9 cellular contexts compared by ENCODE assay signal in the genomic region with DNA sequence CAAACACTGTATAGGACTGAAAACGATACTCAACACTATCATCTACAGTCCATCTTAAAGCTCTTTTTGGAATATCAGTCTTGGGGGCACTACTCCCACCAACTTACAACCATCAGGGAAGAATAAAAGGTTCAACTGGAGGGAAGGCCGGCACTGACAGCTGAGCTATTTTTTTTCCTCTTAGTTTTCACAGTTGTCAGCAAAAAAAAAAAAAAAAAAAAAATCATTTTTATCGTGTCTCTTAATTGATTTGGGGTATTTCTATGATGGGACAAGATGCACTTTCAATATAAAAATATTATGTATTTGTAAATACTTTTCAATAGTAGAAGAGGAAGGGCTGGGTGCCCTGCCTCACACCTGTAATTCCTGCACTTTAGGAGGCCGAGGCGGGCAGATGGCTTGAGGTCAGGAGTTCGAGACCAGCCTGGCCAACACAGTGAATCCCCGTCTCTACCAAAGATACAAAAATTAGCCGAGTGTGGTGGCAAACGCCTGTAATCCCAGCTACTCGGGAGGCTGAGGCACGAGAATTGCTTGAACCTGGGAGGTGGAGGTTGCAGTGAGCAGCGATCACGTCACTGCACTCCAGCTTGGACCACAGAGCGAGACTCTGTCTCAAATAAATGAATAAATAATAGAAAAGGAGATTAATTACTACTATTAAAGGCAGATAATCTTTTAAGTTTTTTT. TPM values are rescaled to one million over a fixed set of nuclear protein-coding genes. Genes with fewer than 3 reads are reported as not detected.
DNase-seq lines count a peak whose midpoint lies in the region; ATAC-seq and TF ChIP-seq lines count a peak whose summit lies in the region.
"Had no signal": no experiment of that assay in that cellular context is flagged by ENCODE, and none has a peak within 500 bp of the region (broad histone marks: within the 10 kb centered on the region; RNA-seq: fewer than 3 reads in every experiment).

No MANE protein-coding gene starts in this region.

- DNase-seq in CD4-positive, alpha-beta T cell = no peak
- DNase-seq in adipocyte (ENCODE audit: low read depth) (no peak), mesothelial cell of epicardium (ENCODE audit: low spot score in 2 of 2, unreplicated experiment in 2 of 2) (no peak), DMS79 treated with DMSO at 0.1 percent for 48 hours (lab: John Stamatoyannopoulos, UW) (no peak), HK-2 (ENCODE audit: unreplicated experiment) (no peak), NCI-H187 (lab: John Stamatoyannopoulos, UW) (no peak)
- DNase-seq in stimulated activated naive CD4-positive, alpha-beta T cell treated with Interleukin-2 at 50 U/mL for 16 hours (lab: John Stamatoyannopoulos, UW) = no peak
- DNase-seq: MV-4-11 had no signal

- TF ChIP-seq CTCF in CD4-positive, alpha-beta T cell (IDR thresholded peaks at IDR 0.05) = no peak
- TF ChIP-seq CTCF in KMS-11 (conservative IDR thresholded peaks at IDR 0.05; ENCODE audit: low read depth, low read length) (no peak), mesothelial cell of epicardium (IDR thresholded peaks at IDR 0.05; ENCODE audit: unreplicated experiment) (peak; percentile 8)

- no peak for ATAC-seq in CD4-positive, alpha-beta T cell (ENCODE audit: poor library complexity)

- H3K9ac ChIP-seq in KMS-11 = peak overlapping the region; percentile 78; the same call in 1 of the 2 replicates
- peak overlapping the region; percentile 91 for H3K9ac ChIP-seq in adipocyte (ENCODE audit: low read length)

- peaks cover 60% of the 10 kb centered on the region for H3K4me1 Mint-ChIP-seq in CD4-positive, alpha-beta T cell (ENCODE audit: low read depth)
- peaks cover 47% of the 10 kb centered on the region for H3K4me1 Mint-ChIP-seq in mesothelial cell of epicardium

- intact Hi-C loops in CD4-positive, alpha-beta T cell (cut with DNase I, micrococcal nuclease) = loop anchor here (10.0 kb wide), 2 partner anchors 62 to 742 kb away; partner anchors contain the start of gene CCDC34 (in 1 of the 2)

- no peaks in the 10 kb centered on the region for H3K27me3 ChIP-seq in CD4-positive, alpha-beta T cell (ENCODE audit: control insufficient read depth, insufficient read depth, low read length)
- H3K27me3 ChIP-seq in KMS-11 (ENCODE audit: insufficient read depth, low read depth) (no peaks in the 10 kb centered on the region), adipocyte (replicated peaks; ENCODE audit: control insufficient read depth, insufficient read depth, low read length) (no peaks in the 10 kb centered on the region)

- H3K36me3 ChIP-seq in KMS-11 (ENCODE audit: insufficient read depth) (no peaks in the 10 kb centered on the region), adipocyte (ENCODE audit: control insufficient read depth, insufficient read depth, low read length, severe bottlenecking) (no peaks in the 10 kb centered on the region)

- H3K27ac Mint-ChIP-seq in CD4-positive, alpha-beta T cell = peak overlapping the region; percentile 98
- H3K27ac Mint-ChIP-seq in mesothelial cell of epicardium = peak overlapping the region; percentile 84

- no peaks in the 10 kb centered on the region for H3K9me3 ChIP-seq in CD4-positive, alpha-beta T cell (ENCODE audit: control insufficient read depth, low read length)
- H3K9me3 ChIP-seq in adipocyte (ENCODE audit: control insufficient read depth, low read length) = no peaks in the 10 kb centered on the region

- no peak overlapping the region for H2AFZ ChIP-seq in KMS-11 (ENCODE audit: low read depth)

- no peaks in the 10 kb centered on the region for H3K27me3 Mint-ChIP-seq in CD4-positive, alpha-beta T cell
- H3K27me3 Mint-ChIP-seq in mesothelial cell of epicardium (ENCODE audit: low read depth) = no peaks in the 10 kb centered on the region

- peak overlapping the region; percentile 79 for H3K4me2 ChIP-seq in KMS-11

- H3K36me3 Mint-ChIP-seq in CD4-positive, alpha-beta T cell (ENCODE audit: low read depth) = peaks cover 27% of the 10 kb centered on the region
- no peaks in the 10 kb centered on the region for H3K36me3 Mint-ChIP-seq in mesothelial cell of epicardium

- peak overlapping the region; percentile 98 for H3K4me3 Mint-ChIP-seq in CD4-positive, alpha-beta T cell
- peak overlapping the region; percentile 97 for H3K4me3 Mint-ChIP-seq in mesothelial cell of epicardium

- H3K4me1 ChIP-seq in KMS-11 (ENCODE audit: low read depth, poor library complexity, severe bottlenecking) (peaks cover 48% of the 10 kb centered on the region), adipocyte (ENCODE audit: control insufficient read depth, insufficient read depth, low read length) (peaks cover 23% of the 10 kb centered on the region)

- H4K20me1 ChIP-seq in KMS-11 (ENCODE audit: insufficient read depth) = no peaks in the 10 kb centered on the region

- POLR2A ChIA-PET in CD4-positive, alpha-beta T cell (lab: Charles Lee) = no interaction called here

- H3K4me3 ChIP-seq in KMS-11 (IDR thresholded peaks at IDR 0.05; ENCODE audit: insufficient read depth, low read depth, low read length) = no peak overlapping the region
- H3K4me3 ChIP-seq in adipocyte (ENCODE audit: low read length) = peak overlapping the region; percentile 94

- peaks cover 76% of the 10 kb centered on the region for H3K79me2 ChIP-seq in KMS-11 (ENCODE audit: insufficient read depth, low read depth)

- no peaks in the 10 kb centered on the region for H3K9me3 Mint-ChIP-seq in CD4-positive, alpha-beta T cell
- no peaks in the 10 kb centered on the region for H3K9me3 Mint-ChIP-seq in mesothelial cell of epicardium

- CTCF ChIA-PET in CD4-positive, alpha-beta T cell (lab: Charles Lee) = interaction anchor here (0.7 to 1.1 kb wide), 2 partner anchors 17 to 46 kb away, joined by 3 to 4 read pairs; no protein-coding TSS in a partner anchor

- no peak overlapping the region for H3K27ac ChIP-seq in CD4-positive, alpha-beta T cell (ENCODE audit: low read depth, low read length)
- H3K27ac ChIP-seq in KMS-11 = peak overlapping the region; percentile 91; the same call in 1 of the 2 replicates

RNA-seq across cellular contexts. Expression of gene KIF18A, which starts 1.5 kb away (rescaled TPM):
- 1 to 10 TPM; 3.4 to 5.3 TPM for total RNA-seq in CD4-positive, alpha-beta T cell
- 12.5 to 15.6 TPM (median 14.7 TPM) in 3 replicates for total RNA-seq in mesothelial cell of epicardium

RNA-seq across cellular contexts. Expression of gene METTL15, which starts 1.7 kb away (rescaled TPM):
- total RNA-seq in CD4-positive, alpha-beta T cell = 1 to 10 TPM; 3.5 to 4.4 TPM
- total RNA-seq in mesothelial cell of epicardium = 20.2 to 24.0 TPM (median 22.3 TPM) in 3 replicates
